ENCODE assay signal across 8 cellular contexts in the genomic region with DNA sequence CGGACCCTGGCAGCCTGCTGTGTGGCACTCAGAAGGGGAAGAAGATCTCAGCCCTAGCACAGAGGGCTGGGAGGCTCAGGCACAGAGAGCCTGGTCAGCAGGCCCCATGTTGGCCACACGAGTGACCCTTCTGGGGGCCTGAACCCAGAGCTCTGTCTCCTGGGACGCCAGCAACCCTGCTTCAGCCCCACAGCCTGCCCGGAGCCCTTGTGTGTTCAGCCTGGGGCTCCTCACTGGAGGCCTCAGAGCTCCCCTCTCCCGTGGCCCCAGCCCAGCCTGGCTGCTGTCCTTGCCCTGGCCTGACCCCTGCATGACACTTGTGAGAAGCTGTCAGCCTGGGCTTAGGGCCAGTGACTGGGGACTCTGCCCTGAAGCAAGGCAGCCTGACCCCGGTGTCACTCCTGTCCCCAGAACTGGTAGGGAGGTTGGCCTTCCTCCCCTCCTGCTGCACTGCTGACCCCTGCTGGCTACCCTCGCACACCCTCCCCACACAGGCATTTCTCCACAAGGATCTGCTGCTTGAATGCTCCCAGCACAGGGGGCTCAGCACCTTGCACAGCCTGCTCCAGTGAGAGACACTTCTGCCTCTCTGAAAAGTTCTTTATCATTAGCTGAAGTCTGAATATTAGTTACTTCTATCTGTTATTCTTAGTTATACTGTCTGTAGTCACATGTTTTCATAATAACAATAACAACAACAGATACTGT. TPM values are rescaled to one million over a fixed set of nuclear protein-coding genes. Genes with fewer than 3 reads are reported as not detected.
DNase-seq lines count a peak whose midpoint lies in the region; ATAC-seq and TF ChIP-seq lines count a peak whose summit lies in the region.

No MANE protein-coding gene starts in this region.

- intact Hi-C loops in activated CD4-positive, alpha-beta T cell treated with anti-CD3 and anti-CD28 coated beads for 36 hours (cut with DNase I, micrococcal nuclease), result loop anchor here in 1 of 2 experiments (1.0 to 5.0 kb wide), 3 partner anchors 18 to 175 kb away; a partner anchor contains a TSS
- intact Hi-C loops in uterus (cut with DNase I; ENCODE audit: low total_unique reads), result no loop called here

- no peak overlapping the region for H3K27ac ChIP-seq in uterus

- no peak overlapping the region for H3K27ac Mint-ChIP-seq in activated CD4-positive, alpha-beta T cell treated with anti-CD3 and anti-CD28 coated beads for 36 hours
- peak overlapping the region in 2 of 6 donors; percentile 70 to 74 for H3K27ac Mint-ChIP-seq in naive B cell

- peak; percentile 89 for TF ChIP-seq CTCF in epithelial cell of proximal tubule (conservative IDR thresholded peaks at IDR 0.05; ENCODE audit: low read depth, low read length)
- TF ChIP-seq CTCF in uterus (IDR thresholded peaks at IDR 0.05), result peak; percentile 47 to 59 (median 54)

- peak; percentile 85 for ATAC-seq in activated CD4-positive, alpha-beta T cell treated with anti-CD3 and anti-CD28 coated beads for 36 hours
- peak in 1 of 2 donors; percentile 48 for ATAC-seq in naive B cell (ENCODE audit: low read depth in 2 of 2)
- no peak for ATAC-seq in HG02852 (IDR thresholded peaks at IDR 0.05; ENCODE audit: unreplicated experiment)

- no peaks in the 10 kb centered on the region for H3K9me3 Mint-ChIP-seq in activated CD4-positive, alpha-beta T cell treated with anti-CD3 and anti-CD28 coated beads for 36 hours (ENCODE audit: low read depth)
- H3K9me3 Mint-ChIP-seq in naive B cell, result peaks cover 0 to 6% (median 0%) of the 10 kb centered on the region in 7 donors

- no peak for TF ChIP-seq POLR2A in uterus (IDR thresholded peaks at IDR 0.05)

- H3K4me3 ChIP-seq in epithelial cell of proximal tubule (ENCODE audit: low read depth, low read length) (no peak overlapping the region), uterus (no peak overlapping the region)

- CTCF ChIA-PET in activated CD4-positive, alpha-beta T cell treated with anti-CD3 and anti-CD28 coated beads for 36 hours (lab: Charles Lee), result interaction anchor here (1.4 to 2.8 kb wide), 3 partner anchors 7 to 10 kb away, joined by 3 to 14 read pairs (median 6); no protein-coding TSS in a partner anchor

- H3K4me1 ChIP-seq in uterus, result peaks cover 0 to 7% of the 10 kb centered on the region in 2 donors

- H3K27me3 Mint-ChIP-seq in activated CD4-positive, alpha-beta T cell treated with anti-CD3 and anti-CD28 coated beads for 36 hours, result no peaks in the 10 kb centered on the region
- H3K27me3 Mint-ChIP-seq in naive B cell, result peaks cover 5 to 41% (median 18%) of the 10 kb centered on the region in 3 donors

- peak; percentile 38 for DNase-seq in SIG-M5 treated with dmso at 0.1 percent for 504 hours (lab: John Stamatoyannopoulos, UW; ENCODE audit: unreplicated experiment)
- no peak for DNase-seq in SIG-M5 (lab: John Stamatoyannopoulos, UW)
- DNase-seq in NCI-H187 (lab: John Stamatoyannopoulos, UW), result peak; percentile 42 to 49
- peak; percentile 75 for DNase-seq in activated CD4-positive, alpha-beta T cell treated with anti-CD3 and anti-CD28 coated beads for 36 hours
- no peak for DNase-seq in epithelial cell of proximal tubule (ENCODE audit: low read depth)
- peak; percentile 11 for DNase-seq in naive B cell
- DNase-seq in uterus, result peak; percentile 44 to 58

- no peaks in the 10 kb centered on the region for H3K36me3 ChIP-seq in uterus

- no peaks in the 10 kb centered on the region for H3K27me3 ChIP-seq in uterus

- no peak overlapping the region for H3K4me3 Mint-ChIP-seq in activated CD4-positive, alpha-beta T cell treated with anti-CD3 and anti-CD28 coated beads for 36 hours
- no peak overlapping the region for H3K4me3 Mint-ChIP-seq in naive B cell

- POLR2A ChIA-PET in activated CD4-positive, alpha-beta T cell treated with anti-CD3 and anti-CD28 coated beads for 36 hours (lab: Charles Lee), result no interaction called here

- no peaks in the 10 kb centered on the region for H3K9me3 ChIP-seq in uterus

- no peaks in the 10 kb centered on the region for H3K4me1 Mint-ChIP-seq in activated CD4-positive, alpha-beta T cell treated with anti-CD3 and anti-CD28 coated beads for 36 hours
- peaks cover 5 to 8% (median 5%) of the 10 kb centered on the region in 3 donors for H3K4me1 Mint-ChIP-seq in naive B cell

- no peaks in the 10 kb centered on the region for H3K36me3 Mint-ChIP-seq in activated CD4-positive, alpha-beta T cell treated with anti-CD3 and anti-CD28 coated beads for 36 hours (ENCODE audit: low read depth)
- H3K36me3 Mint-ChIP-seq in naive B cell, result no peaks in the 10 kb centered on the region

RNA-seq across cellular contexts. Expression of a gene that starts 15.4 kb away (rescaled TPM):
- not detected for total RNA-seq in activated CD4-positive, alpha-beta T cell treated with anti-CD3 and anti-CD28 coated beads for 36 hours
- total RNA-seq in epithelial cell of proximal tubule (0.40 and 0.65 TPM in 2 replicates), uterus (1 to 10 TPM in 3 of 4 donors, not detected in 1; 1.9 to 6.1 (median 5.5) TPM)
- polyA plus RNA-seq in naive B cell (ENCODE audit: low read depth in 6 of 6), result not detected

RNA-seq across cellular contexts. Expression of a gene that starts 26.9 kb away (rescaled TPM):
- total RNA-seq in activated CD4-positive, alpha-beta T cell treated with anti-CD3 and anti-CD28 coated beads for 36 hours, result 10 to 100 TPM; 55.2 to 61.5 TPM
- total RNA-seq in epithelial cell of proximal tubule (42.0 and 48.3 TPM in 2 replicates), uterus (10 to 100 TPM; 31.0 to 83.3 (median 37.6) TPM)
- 10 to 100 TPM; 15.4 to 51.3 (median 27.9) TPM for polyA plus RNA-seq in naive B cell (ENCODE audit: low read depth in 6 of 6)

RNA-seq across cellular contexts. Expression of a gene that starts 41.7 kb away (rescaled TPM):
- not detected for total RNA-seq in activated CD4-positive, alpha-beta T cell treated with anti-CD3 and anti-CD28 coated beads for 36 hours
- not detected in 2 replicates for total RNA-seq in epithelial cell of proximal tubule
- polyA plus RNA-seq in naive B cell (ENCODE audit: low read depth in 6 of 6), result not detected
- total RNA-seq in uterus, result not detected

RNA-seq across cellular contexts. Expression of a gene that starts 50.6 kb away (rescaled TPM):
- 100 to 1,000 TPM; 141 to 147 TPM for total RNA-seq in activated CD4-positive, alpha-beta T cell treated with anti-CD3 and anti-CD28 coated beads for 36 hours
- 20.3 and 51.0 TPM in 2 replicates for total RNA-seq in epithelial cell of proximal tubule
- 10 to 100 TPM; 29.4 to 53.0 (median 44.4) TPM for polyA plus RNA-seq in naive B cell (ENCODE audit: low read depth in 6 of 6)
- 10 to 100 TPM in 3 of 4 donors, 1 to 10 TPM in 1; 10.0 to 63.2 (median 30.9) TPM for total RNA-seq in uterus

Comparison
In these comparisons a context has a peak if more than half of its experiments do, and no peak if none do; other contexts are left out.
1. DNase-seq: peak in SIG-M5 treated with dmso at 0.1 percent for 504 hours (single experiment), NCI-H187 (2 of 2), activated CD4-positive, alpha-beta T cell treated with anti-CD3 and anti-CD28 coated beads for 36 hours (single experiment), naive B cell (single experiment) and uterus (2 of 2); none in SIG-M5 (single experiment) and epithelial cell of proximal tubule (single experiment).